Comparison of ENCODE assay signal across 8 cellular contexts in the genomic region with DNA sequence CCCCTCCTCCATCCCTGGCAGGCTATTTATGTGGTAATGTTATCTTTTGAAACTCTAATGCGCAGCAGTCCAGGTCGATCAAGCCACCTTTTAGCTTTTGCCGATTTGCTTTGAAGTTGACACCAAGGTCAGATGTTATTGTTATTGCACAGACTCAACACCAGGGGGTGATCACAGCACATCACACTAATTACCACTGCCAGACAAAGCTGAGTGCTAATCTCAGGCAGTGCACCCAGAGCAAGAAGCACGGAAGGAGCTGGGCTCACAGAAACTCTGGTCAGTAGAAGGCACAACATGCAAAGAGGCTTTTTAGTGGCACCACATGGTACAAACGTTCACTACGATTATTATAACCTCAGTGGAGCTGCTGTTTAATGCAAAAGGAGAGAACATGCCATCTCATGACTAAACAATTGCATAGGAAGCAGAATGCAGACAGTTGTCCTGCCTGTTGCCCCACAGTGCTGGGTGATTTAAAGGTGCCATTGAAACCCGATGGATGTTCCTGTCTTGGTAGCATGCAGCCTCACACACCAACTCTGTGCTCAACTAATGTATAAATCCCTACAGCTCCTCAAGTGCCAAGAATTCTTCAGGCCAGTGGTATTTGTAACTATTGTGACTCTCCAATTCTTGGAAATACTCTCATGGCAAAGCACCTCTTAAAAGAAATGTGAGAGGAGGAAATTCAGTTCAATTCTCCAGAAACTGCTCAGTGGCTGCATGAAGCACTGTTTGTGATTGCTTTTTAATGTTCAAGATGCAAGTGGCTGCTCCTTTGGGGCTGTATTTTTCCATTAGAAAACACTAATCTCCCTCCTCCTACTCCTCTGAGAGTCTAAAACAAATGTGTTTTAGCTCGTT.
DNase-seq lines count a peak whose midpoint lies in the region; ATAC-seq and TF ChIP-seq lines count a peak whose summit lies in the region.

No MANE protein-coding gene starts in this region.

- H3K27me3 ChIP-seq in OCI-LY3 (ENCODE audit: low read depth, low read length) (peaks cover 3% of the 10 kb centered on the region), neuronal stem cell (ENCODE audit: control insufficient read depth in 3 of 3, insufficient read depth in 3 of 3, low read depth in 1 of 3, low read length in 3 of 3) (no peaks in the 10 kb centered on the region), uterus (no peaks in the 10 kb centered on the region)

- no peak overlapping the region for H3K9ac ChIP-seq in OCI-LY3 (ENCODE audit: low read length)
- H3K9ac ChIP-seq in neuronal stem cell (ENCODE audit: low read depth, low read length, poor library complexity), result no peak overlapping the region

- H3K9me3 Mint-ChIP-seq in activated T-cell treated with anti-CD3 and anti-CD28 coated beads, Interleukin-2, amount 50 U/mL, for 4 hours, result no peaks in the 10 kb centered on the region

- peak; percentile 95 for ATAC-seq in GM21528 (IDR thresholded peaks at IDR 0.05; ENCODE audit: low FRiP score, unreplicated experiment)
- ATAC-seq in activated T-cell treated with anti-CD3 and anti-CD28 coated beads, Interleukin-2, amount 50 U/mL, for 4 hours, result peak; percentile 37 to 56

- H3K27me3 Mint-ChIP-seq in activated T-cell treated with anti-CD3 and anti-CD28 coated beads, Interleukin-2, amount 50 U/mL, for 4 hours (ENCODE audit: low read depth), result peaks cover 4% of the 10 kb centered on the region

- no peaks in the 10 kb centered on the region for H3K79me1 ChIP-seq in neuronal stem cell (ENCODE audit: low read depth, low read length)

- H4K20me1 ChIP-seq in OCI-LY3 (ENCODE audit: insufficient read depth, low read length), result no peaks in the 10 kb centered on the region

- no peak overlapping the region for H4K8ac ChIP-seq in neuronal stem cell (ENCODE audit: low read depth, low read length)

- no peak overlapping the region for H3K23ac ChIP-seq in neuronal stem cell (ENCODE audit: low read depth, low read length, poor library complexity)

- DNase-seq in EH (ENCODE audit: low read depth) (peak; percentile 79), HT1080 (ENCODE audit: low read depth) (peak; percentile 61), foreskin fibroblast (peak; percentile 66 to 83), neuronal stem cell (ENCODE audit: low spot score) (peak; percentile 70), uterus (peak; percentile 31 to 38)
- peak; percentile 5 for DNase-seq in activated T-cell treated with anti-CD3 and anti-CD28 coated beads, Interleukin-2, amount 50 U/mL, for 4 hours

- H2BK15ac ChIP-seq in neuronal stem cell (ENCODE audit: low read length), result no peak overlapping the region

- no peak overlapping the region for H3K14ac ChIP-seq in neuronal stem cell (ENCODE audit: low read length)

- no peak overlapping the region for H3K27ac ChIP-seq in OCI-LY3 (ENCODE audit: low read length)
- no peak overlapping the region for H3K27ac ChIP-seq in neuronal stem cell (replicated peaks; ENCODE audit: low read length)
- H3K27ac ChIP-seq in uterus, result no peak overlapping the region

- H2BK120ac ChIP-seq in neuronal stem cell (ENCODE audit: low read depth, low read length), result no peak overlapping the region

- H3K4me3 ChIP-seq in OCI-LY3 (ENCODE audit: low read length), result peak overlapping the region; percentile 34; the same call in 1 of the 2 replicates
- no peak overlapping the region for H3K4me3 ChIP-seq in foreskin fibroblast (ENCODE audit: low read depth in 1 of 2, low read length in 2 of 2)
- no peak overlapping the region for H3K4me3 ChIP-seq in neuronal stem cell (ENCODE audit: low read length in 2 of 2)
- no peak overlapping the region for H3K4me3 ChIP-seq in uterus

- no peaks in the 10 kb centered on the region for H3K36me3 Mint-ChIP-seq in activated T-cell treated with anti-CD3 and anti-CD28 coated beads, Interleukin-2, amount 50 U/mL, for 4 hours (ENCODE audit: insufficient read depth)

- H3K79me2 ChIP-seq in OCI-LY3 (ENCODE audit: low read length), result no peaks in the 10 kb centered on the region

- no peak overlapping the region for H4K91ac ChIP-seq in neuronal stem cell (ENCODE audit: low read depth, low read length, poor library complexity)

- H3K4me1 ChIP-seq in OCI-LY3 (ENCODE audit: low read length) (peaks cover 9% of the 10 kb centered on the region), neuronal stem cell (ENCODE audit: control insufficient read depth in 2 of 2, insufficient read depth in 1 of 2, low read depth in 1 of 2, low read length in 2 of 2) (peaks cover 4 to 7% of the 10 kb centered on the region in 2 donors), uterus (no peaks in the 10 kb centered on the region)

- H2BK5ac ChIP-seq in neuronal stem cell (ENCODE audit: low read length), result no peak overlapping the region

- no peak overlapping the region for H2BK12ac ChIP-seq in neuronal stem cell (ENCODE audit: low read length)

- peak overlapping the region; percentile 67 for H3K4me2 ChIP-seq in OCI-LY3 (ENCODE audit: low read length)
- H3K4me2 ChIP-seq in neuronal stem cell (ENCODE audit: insufficient read depth, low read length, poor library complexity, severe bottlenecking), result no peak overlapping the region

- no peak overlapping the region for H3K4ac ChIP-seq in neuronal stem cell (ENCODE audit: low read length)

- no peaks in the 10 kb centered on the region for H3K9me3 ChIP-seq in OCI-LY3 (ENCODE audit: insufficient read depth, low read length)
- H3K9me3 ChIP-seq in neuronal stem cell (replicated peaks in 1 of 2; ENCODE audit: control insufficient read depth in 2 of 2, insufficient read depth in 1 of 2, low read depth in 1 of 2, low read length in 2 of 2), result peaks cover 0 to 10% of the 10 kb centered on the region in 2 donors
- H3K9me3 ChIP-seq in uterus, result no peaks in the 10 kb centered on the region

- no peak overlapping the region for H2AK5ac ChIP-seq in neuronal stem cell (ENCODE audit: low read depth, low read length)

- no peak overlapping the region for H3K4me3 Mint-ChIP-seq in activated T-cell treated with anti-CD3 and anti-CD28 coated beads, Interleukin-2, amount 50 U/mL, for 4 hours

- TF ChIP-seq POLR2A in uterus (IDR thresholded peaks at IDR 0.05), result no peak

- no peak overlapping the region for H3K18ac ChIP-seq in neuronal stem cell (ENCODE audit: low read length)

- peaks cover 3% of the 10 kb centered on the region for H3K4me1 Mint-ChIP-seq in activated T-cell treated with anti-CD3 and anti-CD28 coated beads, Interleukin-2, amount 50 U/mL, for 4 hours (ENCODE audit: low read depth)

- TF ChIP-seq CTCF in OCI-LY3 (IDR thresholded peaks at IDR 0.05; ENCODE audit: low read depth, low read length) (peak; percentile 64), foreskin fibroblast (IDR thresholded peaks at IDR 0.05; ENCODE audit: low read depth, low read length) (peak; percentile 70), uterus (IDR thresholded peaks at IDR 0.05) (peak; percentile 60 to 75 (median 71))

- intact Hi-C loops in uterus (cut with DNase I; ENCODE audit: low total_unique reads), result no loop called here

- no peaks in the 10 kb centered on the region for H3K36me3 ChIP-seq in OCI-LY3 (replicated peaks; ENCODE audit: low read depth, low read length)
- no peaks in the 10 kb centered on the region for H3K36me3 ChIP-seq in neuronal stem cell (replicated peaks in 1 of 2; ENCODE audit: control insufficient read depth in 2 of 2, insufficient read depth in 2 of 2, low read length in 2 of 2)
- no peaks in the 10 kb centered on the region for H3K36me3 ChIP-seq in uterus

- WGBS in neuronal stem cell (ENCODE audit: extremely low coverage in 2 of 2, insufficient read length in 2 of 2, insufficient replicate concordance in 1 of 2), 2 donors, result no CpG with 5 or more reads among the region's 8 CpGs

- H2AFZ ChIP-seq in OCI-LY3 (ENCODE audit: low read depth, low read length) (peak overlapping the region; percentile 65; the same call in 1 of the 2 replicates), neuronal stem cell (ENCODE audit: low read length) (peak overlapping the region; percentile 77)

Comparison
In these comparisons a context has a peak if more than half of its experiments do, and no peak if none do; other contexts are left out.
1. DNase-seq: peak in every context shown above with its lines; median percentile 79 in EH; 74 in foreskin fibroblast; 70 in neuronal stem cell; 61 in HT1080; 34 in uterus; 5 in activated T-cell treated with anti-CD3 and anti-CD28 coated beads, Interleukin-2, amount 50 U/mL, for 4 hours.